In genomic region chr19:40701758-40702157, GRCh38 we compare ENCODE assay signal across 23 cellular contexts.
"Had no signal": no experiment of that assay in that cellular context is flagged by ENCODE, and none has a peak within 500 bp of the region (broad histone marks: within the 10 kb centered on the region; RNA-seq: fewer than 3 reads in every experiment).

No MANE protein-coding gene starts in this region.

- H3K27ac Mint-ChIP-seq: activated B cell treated with CpG ODN at 0.5 μM for 24 hours; activated CD4-positive, alpha-beta T cell treated with anti-CD3 and anti-CD28 coated beads, Interleukin-2, amount 10 ng/mL, durations not matched to agents 24 days and 14 days; activated CD8-positive, alpha-beta memory T cell treated with anti-CD3 and anti-CD28 coated beads, Interleukin-2, amount 10 ng/mL, durations not matched to agents 7 days and 5 days; activated naive CD4-positive, alpha-beta T cell treated with anti-CD3 and anti-CD28 coated beads, Interleukin-2, amount 50 U/mL, for 72 hours; activated naive CD8-positive, alpha-beta T cell treated with anti-CD3 and anti-CD28 coated beads, Interleukin-2, amount 50 U/mL, for 24 hours; activated T-cell treated with anti-CD3 and anti-CD28 coated beads, Interleukin-2, amount 50 U/mL, for 24 hours; activated T-helper 1 cell treated with anti-CD3 and anti-CD28 coated beads, Interleukin-12 subunit alpha, Interleukin-12 subunit beta, Interleukin-2, Interleukin-4 antibody, amounts not matched to agents 30 ng/mL and 10 ng/mL and 1 ng/mL, durations not matched to agents 14 hours and 24 hours and 36 hours had no signal

- H3K27ac ChIP-seq: Peyer's patch, SJCRH30 had no signal

- H3K27me3 Mint-ChIP-seq: activated B cell treated with CpG ODN at 0.5 μM for 24 hours; activated CD4-positive, alpha-beta T cell treated with anti-CD3 and anti-CD28 coated beads, Interleukin-2, amount 10 ng/mL, durations not matched to agents 24 days and 14 days; activated CD8-positive, alpha-beta memory T cell treated with anti-CD3 and anti-CD28 coated beads, Interleukin-2, amount 10 ng/mL, durations not matched to agents 7 days and 5 days; activated naive CD8-positive, alpha-beta T cell treated with anti-CD3 and anti-CD28 coated beads, Interleukin-2, amount 50 U/mL, for 24 hours; activated T-cell treated with anti-CD3 and anti-CD28 coated beads, Interleukin-2, amount 50 U/mL, for 24 hours; brain had no signal

- H3K4me1 Mint-ChIP-seq: activated B cell treated with CpG ODN at 0.5 μM for 24 hours; activated CD8-positive, alpha-beta memory T cell treated with anti-CD3 and anti-CD28 coated beads, Interleukin-2, amount 10 ng/mL, durations not matched to agents 7 days and 5 days; activated naive CD8-positive, alpha-beta T cell treated with anti-CD3 and anti-CD28 coated beads, Interleukin-2, amount 50 U/mL, for 24 hours; brain had no signal

- H3K4me3 ChIP-seq: cardiac muscle cell, Peyer's patch, SJCRH30 had no signal

- ATAC-seq: activated CD8-positive, alpha-beta memory T cell treated with anti-CD3 and anti-CD28 coated beads, Interleukin-2, amount 10 ng/mL, durations not matched to agents 7 days and 5 days; activated naive CD4-positive, alpha-beta T cell treated with anti-CD3 and anti-CD28 coated beads, Interleukin-2, amount 50 U/mL, for 72 hours; activated naive CD8-positive, alpha-beta T cell treated with anti-CD3 and anti-CD28 coated beads, Interleukin-2, amount 50 U/mL, for 24 hours had no signal

- H3K4me3 Mint-ChIP-seq: activated B cell treated with CpG ODN at 0.5 μM for 24 hours; activated CD4-positive, alpha-beta T cell treated with anti-CD3 and anti-CD28 coated beads, Interleukin-2, amount 10 ng/mL, durations not matched to agents 24 days and 14 days; activated CD8-positive, alpha-beta memory T cell treated with anti-CD3 and anti-CD28 coated beads, Interleukin-2, amount 10 ng/mL, durations not matched to agents 7 days and 5 days; activated naive CD8-positive, alpha-beta T cell treated with anti-CD3 and anti-CD28 coated beads, Interleukin-2, amount 50 U/mL, for 24 hours; activated T-cell treated with anti-CD3 and anti-CD28 coated beads, Interleukin-2, amount 50 U/mL, for 24 hours; activated T-helper 1 cell treated with anti-CD3 and anti-CD28 coated beads, Interleukin-12 subunit alpha, Interleukin-12 subunit beta, Interleukin-2, Interleukin-4 antibody, amounts not matched to agents 30 ng/mL and 10 ng/mL and 1 ng/mL, durations not matched to agents 14 hours and 24 hours and 36 hours; brain had no signal

- H3K27me3 ChIP-seq: cardiac muscle cell, Peyer's patch, SJCRH30 had no signal

- H3K4me1 ChIP-seq: Peyer's patch, SJCRH30 had no signal

- DNase-seq: activated B cell treated with CpG ODN at 0.5 μM for 24 hours; activated CD4-positive, alpha-beta T cell treated with anti-CD3 and anti-CD28 coated beads for 1 hour; activated CD4-positive, alpha-beta T cell treated with anti-CD3 and anti-CD28 coated beads, Interleukin-2, amount 10 ng/mL, durations not matched to agents 24 days and 14 days; activated CD4-positive, alpha-beta T cell treated with anti-CD3 and anti-CD28 coated beads, Interleukin-2, amount 50 U/mL, for 48 hours; activated CD8-positive, alpha-beta memory T cell treated with anti-CD3 and anti-CD28 coated beads, Interleukin-2, amount 10 ng/mL, durations not matched to agents 7 days and 5 days; activated effector memory CD4-positive, alpha-beta T cell treated with Interleukin-2 at 50 U/mL for 16 hours; activated naive CD4-positive, alpha-beta T cell treated with Interleukin-2 at 50 U/mL for 16 hours; activated naive CD8-positive, alpha-beta T cell treated with anti-CD3 and anti-CD28 coated beads, Interleukin-2, amount 50 U/mL, for 24 hours; activated T-cell treated with anti-CD3 and anti-CD28 coated beads, Interleukin-2, amount 50 U/mL, for 24 hours; amniotic stem cell; NCI-H1048; NCI-H146; NCI-H187 treated with DMSO at 0.1 percent for 48 hours; NCI-H2081 treated with DMSO at 0.1 percent for 48 hours; NCI-H446; Peyer's patch; SJCRH30; SK-N-SH; T-helper 9 cell had no signal

- H3K9me3 ChIP-seq: Peyer's patch, SJCRH30, SK-N-SH had no signal

- H3K9me3 Mint-ChIP-seq: activated B cell treated with CpG ODN at 0.5 μM for 24 hours; activated CD4-positive, alpha-beta T cell treated with anti-CD3 and anti-CD28 coated beads, Interleukin-2, amount 10 ng/mL, durations not matched to agents 24 days and 14 days; activated naive CD4-positive, alpha-beta T cell treated with anti-CD3 and anti-CD28 coated beads, Interleukin-2, amount 50 U/mL, for 72 hours; activated naive CD8-positive, alpha-beta T cell treated with anti-CD3 and anti-CD28 coated beads, Interleukin-2, amount 50 U/mL, for 24 hours; activated T-cell treated with anti-CD3 and anti-CD28 coated beads, Interleukin-2, amount 50 U/mL, for 24 hours; activated T-helper 1 cell treated with anti-CD3 and anti-CD28 coated beads, Interleukin-12 subunit alpha, Interleukin-12 subunit beta, Interleukin-2, Interleukin-4 antibody, amounts not matched to agents 30 ng/mL and 10 ng/mL and 1 ng/mL, durations not matched to agents 14 hours and 24 hours and 36 hours; brain had no signal
